29 cellular contexts compared by ENCODE assay signal in the genomic region with DNA sequence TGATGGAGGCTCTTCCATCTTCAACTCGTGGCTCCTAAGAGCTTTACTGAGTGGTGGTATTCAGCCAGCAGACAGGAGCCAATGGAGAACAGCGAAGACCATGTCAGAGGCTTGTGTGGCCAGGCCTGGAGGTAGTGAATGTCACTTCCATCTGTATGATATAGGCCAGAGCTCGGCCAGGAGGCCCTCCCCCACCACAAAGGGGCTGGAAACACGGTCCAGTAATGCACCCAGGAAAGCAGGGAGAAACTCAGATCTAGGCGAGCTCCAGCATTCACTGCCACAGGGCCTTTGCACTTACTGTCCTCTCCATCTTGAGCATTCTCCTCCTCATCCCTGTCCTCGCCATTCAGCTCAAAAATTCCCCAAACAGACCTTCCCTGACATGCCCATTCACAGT.
"Had no signal": no experiment of that assay in that cellular context is flagged by ENCODE, and none has a peak within 500 bp of the region (broad histone marks: within the 10 kb centered on the region; RNA-seq: fewer than 3 reads in every experiment).

No MANE protein-coding gene starts in this region.

- H3K27ac ChIP-seq: ovary, parathyroid adenoma, psoas muscle, right lobe of liver, sigmoid colon, stomach, thoracic aorta, thyroid gland, tibial nerve, upper lobe of left lung, vagina had no signal

- H3K4me3 Mint-ChIP-seq: natural killer cell treated with Interleukin-12 subunit alpha and Interleukin-12 subunit beta and Interleukin-15 and Interleukin-18, amount 100 ng/mL, for 72 hours; nephron progenitor cell; neural crest cell; stimulated activated effector memory CD8-positive, alpha-beta T cell treated with anti-CD3 and anti-CD28 coated beads, Interleukin-12 subunit alpha, Interleukin-12 subunit beta, amount 100 ng/mL, for 72 hours; stimulated activated naive B cell treated with anti-CD40 and anti-IgM and Interleukin-4, amounts not matched to agents 10 μg/mL and 1 μg/mL and 100 μg/mL, for 72 hours; stimulated activated naive CD8-positive, alpha-beta T cell treated with anti-CD3 and anti-CD28 coated beads, Interleukin-15, Interleukin-2, amounts not matched to agents 100 ng/mL and 50 ng/mL, for 24 hours had no signal

- H3K36me3 Mint-ChIP-seq: natural killer cell treated with Interleukin-12 subunit alpha and Interleukin-12 subunit beta and Interleukin-15 and Interleukin-18, amount 100 ng/mL, for 72 hours; stimulated activated effector memory CD8-positive, alpha-beta T cell treated with anti-CD3 and anti-CD28 coated beads, Interleukin-12 subunit alpha, Interleukin-12 subunit beta, amount 100 ng/mL, for 72 hours; stimulated activated naive B cell treated with anti-CD40 and anti-IgM and Interleukin-4, amounts not matched to agents 10 μg/mL and 1 μg/mL and 100 μg/mL, for 72 hours had no signal

- FAIRE-seq: small intestine, urothelium cell line had no signal

- H3K27ac Mint-ChIP-seq: natural killer cell treated with Interleukin-12 subunit alpha and Interleukin-12 subunit beta and Interleukin-15 and Interleukin-18, amount 100 ng/mL, for 72 hours; nephron progenitor cell; progenitor cell of endocrine pancreas; stimulated activated effector memory CD8-positive, alpha-beta T cell treated with anti-CD3 and anti-CD28 coated beads, Interleukin-12 subunit alpha, Interleukin-12 subunit beta, amount 100 ng/mL, for 72 hours; stimulated activated naive B cell treated with anti-CD40 and anti-IgM and Interleukin-4, amounts not matched to agents 10 μg/mL and 1 μg/mL and 100 μg/mL, for 72 hours; stimulated activated naive CD8-positive, alpha-beta T cell treated with anti-CD3 and anti-CD28 coated beads, Interleukin-15, Interleukin-2, amounts not matched to agents 100 ng/mL and 50 ng/mL, for 24 hours had no signal

- H3K9me3 ChIP-seq: ovary, psoas muscle, right lobe of liver, sigmoid colon, stomach, thoracic aorta, thyroid gland, tibial nerve, upper lobe of left lung, vagina had no signal

- H3K9ac ChIP-seq: parathyroid adenoma had no signal

- H3K4me1 Mint-ChIP-seq: nephron progenitor cell; neural crest cell; stimulated activated effector memory CD8-positive, alpha-beta T cell treated with anti-CD3 and anti-CD28 coated beads, Interleukin-12 subunit alpha, Interleukin-12 subunit beta, amount 100 ng/mL, for 72 hours; stimulated activated naive B cell treated with anti-CD40 and anti-IgM and Interleukin-4, amounts not matched to agents 10 μg/mL and 1 μg/mL and 100 μg/mL, for 72 hours had no signal

- DNase-seq: nephron progenitor cell; occipital lobe; ovary; posterior cingulate gyrus; psoas muscle; right cardiac atrium; right lobe of liver; sigmoid colon; small intestine; stimulated activated CD4-positive, alpha-beta T cell treated with anti-CD3 and anti-CD28 coated beads, Interleukin-15, amount 100 ng/mL, for 24 hours; stimulated activated CD4-positive, alpha-beta T cell treated with anti-CD3 and anti-CD28 coated beads, Interleukin-2, amount 100 ng/mL, for 24 hours; stimulated activated CD4-positive, alpha-beta T cell treated with anti-CD3 and anti-CD28 coated beads, Interleukin-2, amount 100 ng/mL, for 48 hours; stimulated activated CD4-positive, alpha-beta T cell treated with anti-CD3 and anti-CD28 coated beads, Interleukin-4, amount 100 ng/mL, for 24 hours; stimulated activated naive B cell treated with anti-CD40 and anti-IgM and Interleukin-4, amounts not matched to agents 10 μg/mL and 1 μg/mL and 100 μg/mL, for 72 hours; stimulated activated naive CD4-positive, alpha-beta T cell treated with Interleukin-2 at 50 U/mL for 16 hours; stomach; thyroid gland; trophoblast cell; upper lobe of left lung had no signal

- H3K27me3 ChIP-seq: ovary, right lobe of liver, sigmoid colon, stomach, thyroid gland, tibial nerve, upper lobe of left lung, vagina had no signal

- H3K4me1 ChIP-seq: parathyroid adenoma, psoas muscle, right lobe of liver, stomach, thyroid gland, tibial nerve, upper lobe of left lung, vagina had no signal

- H3K9me3 Mint-ChIP-seq: natural killer cell treated with Interleukin-12 subunit alpha and Interleukin-12 subunit beta and Interleukin-15 and Interleukin-18, amount 100 ng/mL, for 72 hours; nephron progenitor cell; neural crest cell; stimulated activated effector memory CD8-positive, alpha-beta T cell treated with anti-CD3 and anti-CD28 coated beads, Interleukin-12 subunit alpha, Interleukin-12 subunit beta, amount 100 ng/mL, for 72 hours; stimulated activated naive B cell treated with anti-CD40 and anti-IgM and Interleukin-4, amounts not matched to agents 10 μg/mL and 1 μg/mL and 100 μg/mL, for 72 hours; stimulated activated naive CD8-positive, alpha-beta T cell treated with anti-CD3 and anti-CD28 coated beads, Interleukin-15, Interleukin-2, amounts not matched to agents 100 ng/mL and 50 ng/mL, for 24 hours had no signal

- ATAC-seq: natural killer cell treated with Interleukin-12 subunit alpha and Interleukin-12 subunit beta and Interleukin-15 and Interleukin-18, amount 100 ng/mL, for 72 hours; psoas muscle; right cardiac atrium; right lobe of liver; stimulated activated effector memory CD8-positive, alpha-beta T cell treated with anti-CD3 and anti-CD28 coated beads, Interleukin-12 subunit alpha, Interleukin-12 subunit beta, amount 100 ng/mL, for 72 hours; stimulated activated naive B cell treated with anti-CD40 and anti-IgM and Interleukin-4, amounts not matched to agents 10 μg/mL and 1 μg/mL and 100 μg/mL, for 72 hours had no signal

- H3K79me2 ChIP-seq: parathyroid adenoma had no signal

- H3K4me3 ChIP-seq: ovary, psoas muscle, right lobe of liver, sigmoid colon, stomach, thoracic aorta, thyroid gland, tibial nerve, upper lobe of left lung, vagina had no signal

- H2AFZ ChIP-seq: parathyroid adenoma had no signal

- H3K36me3 ChIP-seq: ovary, right lobe of liver, sigmoid colon, stomach, thoracic aorta, thyroid gland, tibial nerve, upper lobe of left lung, vagina had no signal
